Comparison of ENCODE assay signal across 8 cellular contexts in the genomic region with DNA sequence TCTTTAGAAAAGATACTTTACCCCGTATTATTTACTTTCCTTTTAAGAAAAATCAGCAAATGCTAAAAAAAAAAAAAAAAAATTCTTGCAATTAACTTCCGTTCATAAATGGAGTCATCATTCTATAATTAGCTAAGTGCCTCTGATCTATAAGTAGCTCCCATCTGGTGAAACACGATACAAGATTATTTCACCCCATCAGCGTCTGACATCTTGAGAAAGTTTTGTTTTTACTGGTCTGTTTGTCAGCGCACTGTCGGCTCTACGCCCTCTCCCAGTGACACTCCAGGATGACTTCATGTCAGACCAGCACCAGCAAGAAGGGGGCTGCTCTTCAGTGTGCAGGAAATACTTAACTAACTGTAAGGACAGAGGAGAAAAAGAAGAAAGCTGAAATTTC.
DNase-seq lines count a peak whose midpoint lies in the region; ATAC-seq, FAIRE-seq and TF ChIP-seq lines count a peak whose summit lies in the region.

No MANE protein-coding gene starts in this region.

- H4K20me1 ChIP-seq in astrocyte (ENCODE audit: insufficient read depth, low read length), result no peaks in the 10 kb centered on the region

- no peak overlapping the region for H2AFZ ChIP-seq in astrocyte (ENCODE audit: low read depth, low read length)

- peak overlapping the region; percentile 56 for H3K27ac Mint-ChIP-seq in CD8-positive, alpha-beta T cell
- peak overlapping the region; percentile 56 for H3K27ac Mint-ChIP-seq in astrocyte (ENCODE audit: unreplicated experiment)
- peak overlapping the region in 1 of 2 donors; percentile 71 for H3K27ac Mint-ChIP-seq in natural killer cell treated with Interleukin-12 subunit alpha and Interleukin-12 subunit beta and Interleukin-15 and Interleukin-18, amount 100 ng/mL, for 72 hours

- intact Hi-C loops in CD8-positive, alpha-beta T cell (cut with DNase I, micrococcal nuclease), result loop anchor here (1.0 to 2.0 kb wide), 2 partner anchors 23 to 24 kb away; no protein-coding TSS in a partner anchor

- ATAC-seq in CD8-positive, alpha-beta T cell, result peak; percentile 53
- ATAC-seq in natural killer cell treated with Interleukin-12 subunit alpha and Interleukin-12 subunit beta and Interleukin-15 and Interleukin-18, amount 100 ng/mL, for 72 hours, result peak in 1 of 2 donors; percentile 72
- ATAC-seq in HG02571 (IDR thresholded peaks at IDR 0.05; ENCODE audit: unreplicated experiment) (no peak), HG02588 (IDR thresholded peaks at IDR 0.05; ENCODE audit: unreplicated experiment) (no peak)

- H3K4me3 ChIP-seq in CD8-positive, alpha-beta T cell (ENCODE audit: low read depth, low read length), result no peak overlapping the region
- no peak overlapping the region for H3K4me3 ChIP-seq in astrocyte (ENCODE audit: insufficient read depth, low read depth, low read length)

- CTCF ChIA-PET in CD8-positive, alpha-beta T cell (lab: Charles Lee), result interaction anchor here (0.9 kb wide), 1 partner anchor 13 kb away, joined by 3 read pairs; no protein-coding TSS in a partner anchor

- no peaks in the 10 kb centered on the region for H3K36me3 ChIP-seq in CD8-positive, alpha-beta T cell (ENCODE audit: insufficient read depth, low read length)
- peaks cover 26% of the 10 kb centered on the region for H3K36me3 ChIP-seq in astrocyte (ENCODE audit: insufficient read depth, low read length)

- no peaks in the 10 kb centered on the region for H3K27me3 Mint-ChIP-seq in CD8-positive, alpha-beta T cell (ENCODE audit: low read depth)
- no peaks in the 10 kb centered on the region for H3K27me3 Mint-ChIP-seq in astrocyte (ENCODE audit: low read depth, unreplicated experiment)
- peaks cover 0 to 15% of the 10 kb centered on the region in 2 donors for H3K27me3 Mint-ChIP-seq in natural killer cell treated with Interleukin-12 subunit alpha and Interleukin-12 subunit beta and Interleukin-15 and Interleukin-18, amount 100 ng/mL, for 72 hours

- POLR2A ChIA-PET in CD8-positive, alpha-beta T cell (lab: Charles Lee), result interaction anchor here (1.0 kb wide), 1 partner anchor 24 kb away, joined by 3 read pairs; no protein-coding TSS in a partner anchor

- peaks cover 76% of the 10 kb centered on the region for H3K79me2 ChIP-seq in astrocyte (ENCODE audit: insufficient read depth, low read length)

- peak overlapping the region; percentile 80 for H3K9ac ChIP-seq in astrocyte (ENCODE audit: low read length)

- peak overlapping the region; percentile 62 for H3K4me2 ChIP-seq in astrocyte (ENCODE audit: low read length)

- FAIRE-seq in astrocyte (lab: Jason Lieb, UNC), result no peak

- H3K9me3 ChIP-seq in CD8-positive, alpha-beta T cell (ENCODE audit: low read length), result no peaks in the 10 kb centered on the region
- no peaks in the 10 kb centered on the region for H3K9me3 ChIP-seq in astrocyte (ENCODE audit: insufficient read depth, low read depth, low read length)

- H3K4me1 ChIP-seq in CD8-positive, alpha-beta T cell (ENCODE audit: insufficient read depth, low read length), result peaks cover 31% of the 10 kb centered on the region
- peaks cover 41% of the 10 kb centered on the region for H3K4me1 ChIP-seq in astrocyte (ENCODE audit: insufficient read depth, low read length)

- no peaks in the 10 kb centered on the region for H3K27me3 ChIP-seq in CD8-positive, alpha-beta T cell (ENCODE audit: insufficient read depth, low read length)
- H3K27me3 ChIP-seq in astrocyte (ENCODE audit: insufficient read depth, low read length), result no peaks in the 10 kb centered on the region

- TF ChIP-seq CTCF in CD8-positive, alpha-beta T cell (IDR thresholded peaks at IDR 0.05), result no peak
- TF ChIP-seq CTCF in astrocyte (IDR thresholded peaks at IDR 0.05; ENCODE audit: insufficient read depth, low read depth, low read length), result no peak

- H3K9me3 Mint-ChIP-seq in CD8-positive, alpha-beta T cell, result no peaks in the 10 kb centered on the region
- H3K9me3 Mint-ChIP-seq in astrocyte (ENCODE audit: unreplicated experiment), result peaks cover 3% of the 10 kb centered on the region
- no peaks in the 10 kb centered on the region for H3K9me3 Mint-ChIP-seq in natural killer cell treated with Interleukin-12 subunit alpha and Interleukin-12 subunit beta and Interleukin-15 and Interleukin-18, amount 100 ng/mL, for 72 hours

- H3K4me1 Mint-ChIP-seq in CD8-positive, alpha-beta T cell (ENCODE audit: low read depth), result peaks cover 47% of the 10 kb centered on the region
- H3K4me1 Mint-ChIP-seq in astrocyte (ENCODE audit: low read depth, unreplicated experiment), result peaks cover 43% of the 10 kb centered on the region
- peaks cover 34 to 51% of the 10 kb centered on the region in 2 donors for H3K4me1 Mint-ChIP-seq in natural killer cell treated with Interleukin-12 subunit alpha and Interleukin-12 subunit beta and Interleukin-15 and Interleukin-18, amount 100 ng/mL, for 72 hours (ENCODE audit: low read depth in 2 of 2)

- H3K4me3 Mint-ChIP-seq in CD8-positive, alpha-beta T cell, result peak overlapping the region; percentile 44
- no peak overlapping the region for H3K4me3 Mint-ChIP-seq in astrocyte (ENCODE audit: unreplicated experiment)
- peak overlapping the region; percentile 77 for H3K4me3 Mint-ChIP-seq in natural killer cell treated with Interleukin-12 subunit alpha and Interleukin-12 subunit beta and Interleukin-15 and Interleukin-18, amount 100 ng/mL, for 72 hours

- H3K27ac ChIP-seq in CD8-positive, alpha-beta T cell (ENCODE audit: low read depth, low read length), result no peak overlapping the region
- peak overlapping the region; percentile 99 for H3K27ac ChIP-seq in astrocyte (ENCODE audit: low read depth, low read length)

- peaks cover 26% of the 10 kb centered on the region for H3K36me3 Mint-ChIP-seq in CD8-positive, alpha-beta T cell
- H3K36me3 Mint-ChIP-seq in astrocyte (ENCODE audit: low read depth, unreplicated experiment), result peaks cover 39% of the 10 kb centered on the region
- peaks cover 4% of the 10 kb centered on the region for H3K36me3 Mint-ChIP-seq in natural killer cell treated with Interleukin-12 subunit alpha and Interleukin-12 subunit beta and Interleukin-15 and Interleukin-18, amount 100 ng/mL, for 72 hours

- DNase-seq in CD8-positive, alpha-beta T cell, result peak in 1 of 7 experiments; percentile 52
- peak; percentile 5 for DNase-seq in Kasumi-1 (lab: John Stamatoyannopoulos, UW)
- DNase-seq in astrocyte (ENCODE audit: low read depth), result peak; percentile 92
- no peak for DNase-seq in natural killer cell treated with Interleukin-12 subunit alpha and Interleukin-12 subunit beta and Interleukin-15 and Interleukin-18, amount 100 ng/mL, for 72 hours (ENCODE audit: low spot score)
- no peak for DNase-seq in NCI-H2081 treated with DMSO at 0.1 percent for 48 hours (lab: John Stamatoyannopoulos, UW)
- DNase-seq in NCI-H1694 (lab: John Stamatoyannopoulos, UW), result no peak

Comparison
In these comparisons a context has a peak if more than half of its experiments do, and no peak if none do; other contexts are left out.
1. DNase-seq: peak in Kasumi-1 (2 of 2) and astrocyte (single experiment); none in natural killer cell treated with Interleukin-12 subunit alpha and Interleukin-12 subunit beta and Interleukin-15 and Interleukin-18, amount 100 ng/mL, for 72 hours (single experiment), NCI-H2081 treated with DMSO at 0.1 percent for 48 hours (single experiment) and NCI-H1694 (single experiment).